11 cellular contexts compared by ENCODE assay signal in genomic region chrX:92232182-92232581, GRCh38.
DNase-seq lines count a peak whose midpoint lies in the region; ATAC-seq, FAIRE-seq and TF ChIP-seq lines count a peak whose summit lies in the region.
"Had no signal": no experiment of that assay in that cellular context is flagged by ENCODE, and none has a peak within 500 bp of the region (broad histone marks: within the 10 kb centered on the region; RNA-seq: fewer than 3 reads in every experiment).

No MANE protein-coding gene starts in this region.

- no peaks in the 10 kb centered on the region for H3K27me3 ChIP-seq in prostate gland (replicated peaks; ENCODE audit: insufficient read depth)

- H3K4me2 ChIP-seq in A549 = no peak overlapping the region

- TF ChIP-seq POLR2A in A549 (IDR thresholded peaks at IDR 0.05; ENCODE audit: low read length) = no peak
- no peak for TF ChIP-seq POLR2A in prostate gland (IDR thresholded peaks at IDR 0.05)

- H3K9me3 ChIP-seq in A549 (no peaks in the 10 kb centered on the region), prostate gland (no peaks in the 10 kb centered on the region)

- no peaks in the 10 kb centered on the region for H3K36me3 ChIP-seq in prostate gland

- TF ChIP-seq RAD21 in A549 (conservative IDR thresholded peaks at IDR 0.05 in 1 of 2, IDR thresholded peaks at IDR 0.05 in 1 of 2) = peak; percentile 13 to 36; a peak in 2 of 5 replicates

- H3K4me3 ChIP-seq in A549 (no peak overlapping the region), prostate gland (no peak overlapping the region)

- intact Hi-C loops in prostate gland (cut with DNase I) = no loop called here

- ATAC-seq in A549 (peak in 1 of 2 experiments; percentile 55; a peak in 2 of 6 replicates), GM19395 (IDR thresholded peaks at IDR 0.05; ENCODE audit: unreplicated experiment) (peak; percentile 61), HG02678 (IDR thresholded peaks at IDR 0.05; ENCODE audit: unreplicated experiment) (no peak), HG02938 (IDR thresholded peaks at IDR 0.05; ENCODE audit: unreplicated experiment) (no peak)

- POLR2A ChIA-PET in A549 (lab: Yijun Ruan, JAX) (no interaction called here), RWPE1 (lab: Yijun Ruan, JAX; ENCODE audit: low non-redundant PET) (no interaction called here)

- DNase-seq in A549 (ENCODE audit: low read depth in 1 of 2, low spot score in 1 of 2) (peak in 1 of 2 experiments; percentile 4), RWPE1 (ENCODE audit: low spot score) (no peak), glomerular visceral epithelial cell (ENCODE audit: extremely low spot score) (peak; percentile 0), prostate gland (ENCODE audit: low spot score) (no peak)
- no peak for DNase-seq in NK-92 treated with Interleukin-12 subunit alpha and Interleukin-12 subunit beta, amount 100 ng/mL, for 24 hours (lab: John Stamatoyannopoulos, UW)
- DNase-seq: CD8-positive, alpha-beta memory T cell; effector CD4-positive, alpha-beta T cell; SHP77 treated with DMSO at 0.1 percent for 48 hours had no signal

- no peak for TF ChIP-seq EP300 in A549 (IDR thresholded peaks at IDR 0.05)

- peak; percentile 29; the same call in 2 of the 3 replicates for TF ChIP-seq CTCF in A549 (IDR thresholded peaks at IDR 0.05)
- peak; percentile 25 for TF ChIP-seq CTCF in RWPE1 (conservative IDR thresholded peaks at IDR 0.05; ENCODE audit: low read depth)
- no peak for TF ChIP-seq CTCF in prostate gland (IDR thresholded peaks at IDR 0.05)

- H3K27ac ChIP-seq in A549 (no peak overlapping the region), RWPE1 (no peak overlapping the region), prostate gland (no peak overlapping the region)

- 14% methylated on average over 3 of the region's 3 CpGs for WGBS in A549 (ENCODE audit: missing lambda C conversion rate)
- WGBS in prostate gland = 90% methylated on average over 3 of the region's 3 CpGs

- H3K4me1 ChIP-seq in A549 = no peaks in the 10 kb centered on the region
- H3K4me1 ChIP-seq in prostate gland (replicated peaks) = no peaks in the 10 kb centered on the region

- FAIRE-seq in A549 (lab: Jason Lieb, UNC) = peak; percentile 95

- CTCF ChIA-PET in A549 (lab: Yijun Ruan, JAX) (no interaction called here), RWPE1 (lab: Yijun Ruan, JAX) (no interaction called here)

TF ChIP-seq in A549, 52 proteins besides CTCF, POLR2A, EP300 and RAD21:
- TF ChIP-seq ATOH8 (CRISPR knock-in tag; IDR thresholded peaks at IDR 0.05; ENCODE audit: low read depth) (no peak), EHF (CRISPR knock-in tag; IDR thresholded peaks at IDR 0.05) (no peak)

Comparison
In these comparisons a context has a peak if more than half of its experiments do, and no peak if none do; other contexts are left out.
1. CTCF ChIP-seq: peak in A549 (single experiment) and RWPE1 (single experiment); none in prostate gland (0 of 4).